ENCODE assay signal across 20 cellular contexts in genomic region chr6:53931086-53931485, GRCh38.
"Had no signal": no experiment of that assay in that cellular context is flagged by ENCODE, and none has a peak within 500 bp of the region (broad histone marks: within the 10 kb centered on the region; RNA-seq: fewer than 3 reads in every experiment).

No MANE protein-coding gene starts in this region.

- H3K4me3 ChIP-seq: dorsolateral prefrontal cortex, gastrocnemius medialis, lower lobe of right lung, prostate gland, right atrium auricular region, smooth muscle cell, stomach, testis, tibial artery had no signal

- H3K9me3 ChIP-seq: gastrocnemius medialis, lower lobe of right lung, prostate gland, right atrium auricular region, stomach, testis, tibial artery had no signal

- DNase-seq: cortex of kidney; dorsolateral prefrontal cortex; effector CD4-positive, alpha-beta T cell; gastrocnemius medialis; head of caudate nucleus; left ventricle myocardium superior; lower lobe of right lung; naive thymus-derived CD8-positive, alpha-beta T cell; nephron progenitor cell; nucleus accumbens; stimulated activated CD4-positive, alpha-beta T cell treated with anti-CD3 and anti-CD28 coated beads, Interleukin-12 subunit alpha, Interleukin-12 subunit beta, amount 100 ng/mL, for 4 hours; stimulated activated CD4-positive, alpha-beta T cell treated with anti-CD3 and anti-CD28 coated beads, Interleukin-1b, Interleukin-23, amount 100 ng/mL, for 48 hours; stimulated activated CD4-positive, alpha-beta T cell treated with anti-CD3 and anti-CD28 coated beads, Interleukin-4, amount 100 ng/mL, for 24 hours; stimulated activated naive CD4-positive, alpha-beta T cell treated with Interleukin-2 at 50 U/mL for 16 hours; stomach; testis; tibial artery had no signal

- H3K36me3 ChIP-seq: gastrocnemius medialis, lower lobe of right lung, prostate gland, right atrium auricular region, stomach had no signal

- H3K4me1 ChIP-seq: gastrocnemius medialis, prostate gland, testis had no signal

- H3K27me3 ChIP-seq: dorsolateral prefrontal cortex, gastrocnemius medialis, right atrium auricular region, stomach, testis, tibial artery had no signal

- H3K27ac ChIP-seq: dorsolateral prefrontal cortex, gastrocnemius medialis, lower lobe of right lung, prostate gland, right atrium auricular region, stomach, testis, tibial artery had no signal
